8 cellular contexts compared by ENCODE assay signal in the genomic region with DNA sequence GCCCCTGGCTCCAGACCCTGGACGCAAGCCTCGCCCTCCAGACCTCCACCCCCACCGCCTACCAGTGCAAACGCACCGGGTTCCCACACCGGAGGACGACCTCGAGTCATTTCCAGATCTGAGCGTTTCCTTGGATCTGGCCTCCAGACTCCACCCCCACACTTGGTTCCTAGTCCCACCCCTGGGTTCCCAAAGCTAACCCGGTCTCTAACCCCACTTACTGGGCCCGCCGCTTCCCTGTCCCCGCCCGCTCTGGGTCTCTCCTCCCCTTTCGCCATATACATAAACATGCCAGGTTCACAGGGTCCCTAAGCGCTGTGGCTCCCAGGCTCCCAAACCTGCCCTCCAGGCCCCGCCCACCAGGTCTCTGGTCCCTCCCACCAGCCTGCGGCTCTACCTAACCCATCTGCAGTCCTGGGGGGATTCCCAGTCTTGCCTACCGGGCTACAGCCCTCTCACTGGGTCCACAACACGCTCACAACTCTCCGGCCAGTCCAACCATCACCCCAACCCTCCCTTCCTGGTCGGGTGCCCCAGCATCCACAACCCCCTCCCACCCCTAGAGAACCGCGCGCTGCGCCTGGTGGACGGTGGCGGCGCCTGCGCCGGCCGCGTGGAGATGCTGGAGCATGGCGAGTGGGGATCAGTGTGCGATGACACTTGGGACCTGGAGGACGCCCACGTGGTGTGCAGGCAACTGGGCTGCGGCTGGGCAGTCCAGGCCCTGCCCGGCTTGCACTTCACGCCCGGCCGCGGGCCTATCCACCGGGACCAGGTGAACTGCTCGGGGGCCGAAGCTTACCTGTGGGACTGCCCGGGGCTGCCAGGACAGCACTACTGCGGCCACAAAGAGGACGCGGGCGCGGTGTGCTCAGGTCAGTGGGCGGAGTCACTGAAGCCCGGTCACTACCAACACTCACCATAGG. TPM values are rescaled to one million over a fixed set of nuclear protein-coding genes. Genes with fewer than 3 reads are reported as not detected.
DNase-seq lines count a peak whose midpoint lies in the region; ATAC-seq and TF ChIP-seq lines count a peak whose summit lies in the region.

No MANE protein-coding gene starts in this region.

- H2AFZ ChIP-seq in PC-3 (ENCODE audit: low read length): peak overlapping the region; percentile 59; the same call in 1 of the 2 replicates

- H3K4me1 ChIP-seq in CD4-positive, CD25-positive, alpha-beta regulatory T cell (ENCODE audit: control insufficient read depth, insufficient read depth, low read length, poor library complexity, severe bottlenecking): peaks cover 36% of the 10 kb centered on the region
- no peaks in the 10 kb centered on the region; the same call in 1 of the 2 replicates for H3K4me1 ChIP-seq in PC-3 (ENCODE audit: insufficient read depth, low read length)

- H3F3A ChIP-seq in PC-3 (ENCODE audit: low read length, unreplicated experiment): no peaks in the 10 kb centered on the region

- peak overlapping the region in 2 of 3 donors; percentile 41 to 69 for H3K27ac Mint-ChIP-seq in CD4-positive, CD25-positive, alpha-beta regulatory T cell

- H3K9me3 Mint-ChIP-seq in CD4-positive, CD25-positive, alpha-beta regulatory T cell: no peaks in the 10 kb centered on the region

- CTCF ChIA-PET in PC-3 (lab: Charles Lee): no interaction called here

- peaks cover 10 to 57% (median 42%) of the 10 kb centered on the region in 4 donors for H3K4me1 Mint-ChIP-seq in CD4-positive, CD25-positive, alpha-beta regulatory T cell

- H3K9ac ChIP-seq in PC-3 (ENCODE audit: low read length): no peak overlapping the region

- POLR2A ChIA-PET in PC-3 (lab: Charles Lee; ENCODE audit: unreplicated experiment): no interaction called here

- H3K4me2 ChIP-seq in PC-3 (ENCODE audit: low read length): peak overlapping the region; percentile 64

- peak overlapping the region in 1 of 4 donors; percentile 74 for H3K4me3 Mint-ChIP-seq in CD4-positive, CD25-positive, alpha-beta regulatory T cell

- TF ChIP-seq CTCF in PC-3 (conservative IDR thresholded peaks at IDR 0.05; ENCODE audit: low read depth, low read length) (no peak), omental fat pad (IDR thresholded peaks at IDR 0.05) (no peak)

- no peaks in the 10 kb centered on the region for H3K27me3 ChIP-seq in CD4-positive, CD25-positive, alpha-beta regulatory T cell (ENCODE audit: control insufficient read depth, insufficient read depth, low read length)
- H3K27me3 ChIP-seq in PC-3 (ENCODE audit: low read length): peaks cover 36% of the 10 kb centered on the region

- H3K27ac ChIP-seq in CD4-positive, CD25-positive, alpha-beta regulatory T cell (ENCODE audit: insufficient read depth, low read length, poor library complexity, severe bottlenecking): no peak overlapping the region
- H3K27ac ChIP-seq in PC-3 (ENCODE audit: low read length): no peak overlapping the region

- intact Hi-C loops in PC-3 (cut with micrococcal nuclease): no loop called here

- no peaks in the 10 kb centered on the region for H3K79me2 ChIP-seq in PC-3 (ENCODE audit: low read length)

- no peaks in the 10 kb centered on the region for H3K9me2 ChIP-seq in PC-3 (replicated peaks; ENCODE audit: low read length)

- no peaks in the 10 kb centered on the region for H4K20me1 ChIP-seq in PC-3 (ENCODE audit: low read length)

- H3K27me3 Mint-ChIP-seq in CD4-positive, CD25-positive, alpha-beta regulatory T cell: no peaks in the 10 kb centered on the region

- peaks cover 64% of the 10 kb centered on the region for H3K36me3 ChIP-seq in CD4-positive, CD25-positive, alpha-beta regulatory T cell (ENCODE audit: control insufficient read depth, insufficient read depth, low read length)
- no peaks in the 10 kb centered on the region for H3K36me3 ChIP-seq in PC-3 (ENCODE audit: low read depth, low read length)

- no TSS peak for BruUV-seq in PC-3 (replicated peaks; lab: Mats Ljungman, UMichigan)

- no peak overlapping the region for H3K4me3 ChIP-seq in CD4-positive, CD25-positive, alpha-beta regulatory T cell (ENCODE audit: low read depth, low read length)
- peak overlapping the region; percentile 45; the same call in 1 of the 2 replicates for H3K4me3 ChIP-seq in PC-3 (ENCODE audit: low read length)

- H3K36me3 Mint-ChIP-seq in CD4-positive, CD25-positive, alpha-beta regulatory T cell: peaks cover 36% of the 10 kb centered on the region

- DNase-seq in CD4-positive, CD25-positive, alpha-beta regulatory T cell: no peak
- DNase-seq in PC-3: no peak
- DNase-seq in omental fat pad (ENCODE audit: low spot score): no peak
- no peak for DNase-seq in NCI-H1048 (lab: John Stamatoyannopoulos, UW)
- DNase-seq in stimulated activated CD4-positive, alpha-beta T cell treated with anti-CD3 and anti-CD28 coated beads, Interleukin-2, amount 100 ng/mL, for 48 hours: no peak
- DNase-seq in NAMALWA (ENCODE audit: low spot score): no peak

- H3K9me3 ChIP-seq in CD4-positive, CD25-positive, alpha-beta regulatory T cell (ENCODE audit: control insufficient read depth in 2 of 2, low read length in 2 of 2): no peaks in the 10 kb centered on the region
- no peaks in the 10 kb centered on the region for H3K9me3 ChIP-seq in PC-3 (ENCODE audit: low read length)

- no peak for ATAC-seq in CD4-positive, CD25-positive, alpha-beta regulatory T cell (ENCODE audit: low read depth in 2 of 2)
- ATAC-seq in PC-3 (peak; percentile 33), esophagus mucosa (peak; percentile 5), omental fat pad (ENCODE audit: low FRiP score) (peak; percentile 54), HG03442 (IDR thresholded peaks at IDR 0.05; ENCODE audit: unreplicated experiment) (no peak)

RNA-seq across cellular contexts. Expression of a gene that starts 36.8 kb away (rescaled TPM):
- 398 TPM for total RNA-seq in CD4-positive, CD25-positive, alpha-beta regulatory T cell
- 100 to 1,000 TPM; 108 to 188 (median 130) TPM for polyA plus RNA-seq in CD4-positive, CD25-positive, alpha-beta regulatory T cell
- total RNA-seq in PC-3 (2014; rRNA removed) (not detected in 2 replicates), esophagus mucosa (0.80 TPM), omental fat pad (1 to 10 TPM in 3 of 4 donors, under 1 TPM in 1; 0.79 to 6.5 (median 2.2) TPM)

RNA-seq across cellular contexts. Expression of a gene that starts 56.3 kb away (rescaled TPM):
- 1.0 TPM for total RNA-seq in CD4-positive, CD25-positive, alpha-beta regulatory T cell
- polyA plus RNA-seq in CD4-positive, CD25-positive, alpha-beta regulatory T cell: under 1 TPM in 1 of 4 donors, not detected in 3; 0.43 TPM
- total RNA-seq in PC-3 (2014; rRNA removed) (not detected in 2 replicates), esophagus mucosa (3.9 TPM), omental fat pad (10 to 100 TPM; 17.6 to 56.0 (median 32.3) TPM)

Comparison
In these comparisons a context has a peak if more than half of its experiments do, and no peak if none do; other contexts are left out.
1. ATAC-seq: peak in PC-3 (single experiment), esophagus mucosa (single experiment) and omental fat pad (single experiment); none in CD4-positive, CD25-positive, alpha-beta regulatory T cell (0 of 2) and HG03442 (single experiment).
2. RNA of a gene that starts 36.8 kb away (total RNA-seq): 398 TPM in CD4-positive, CD25-positive, alpha-beta regulatory T cell (single experiment); 0.79 to 6.5 TPM in omental fat pad, 0.80 TPM in esophagus mucosa (single experiment) and not detected in PC-3; every median in the first group is over 10 times any median in the second.